15 cellular contexts compared by ENCODE assay signal in the genomic region with DNA sequence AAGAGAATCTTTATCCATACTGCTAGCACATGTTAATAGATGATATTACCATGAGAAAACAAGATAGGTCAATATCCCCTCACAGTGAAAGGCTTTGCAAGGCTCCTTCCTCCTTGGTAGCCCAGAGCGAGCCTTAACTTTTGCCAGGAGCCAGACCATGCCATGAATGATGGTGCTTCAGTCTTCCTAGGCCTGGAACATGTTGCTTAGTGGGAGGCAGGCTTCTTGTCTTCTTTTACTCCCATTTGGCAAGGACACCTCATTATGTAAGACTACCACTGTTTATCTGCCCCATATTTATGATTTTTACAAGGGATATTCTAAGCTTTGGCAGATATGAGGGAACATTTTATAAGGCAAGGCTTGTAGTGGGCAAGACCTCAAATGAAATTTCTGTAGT.
DNase-seq lines count a peak whose midpoint lies in the region; ATAC-seq and TF ChIP-seq lines count a peak whose summit lies in the region.
"Had no signal": no experiment of that assay in that cellular context is flagged by ENCODE, and none has a peak within 500 bp of the region (broad histone marks: within the 10 kb centered on the region; RNA-seq: fewer than 3 reads in every experiment).

No MANE protein-coding gene starts in this region.

- peak; percentile 11 for ATAC-seq in stimulated activated effector memory CD8-positive, alpha-beta T cell treated with anti-CD3 and anti-CD28 coated beads, Interleukin-12 subunit alpha, Interleukin-12 subunit beta, amount 100 ng/mL, for 72 hours
- no peak for ATAC-seq in left colon
- ATAC-seq: HCT116 had no signal

- H3K9me3 ChIP-seq in right atrium auricular region: no peaks in the 10 kb centered on the region

- H3K27ac Mint-ChIP-seq in stimulated activated effector memory CD8-positive, alpha-beta T cell treated with anti-CD3 and anti-CD28 coated beads, Interleukin-12 subunit alpha, Interleukin-12 subunit beta, amount 100 ng/mL, for 72 hours: no peak overlapping the region
- H3K27ac Mint-ChIP-seq: CD4-positive, alpha-beta memory T cell had no signal

- no peaks in the 10 kb centered on the region for H3K36me3 Mint-ChIP-seq in stimulated activated effector memory CD8-positive, alpha-beta T cell treated with anti-CD3 and anti-CD28 coated beads, Interleukin-12 subunit alpha, Interleukin-12 subunit beta, amount 100 ng/mL, for 72 hours
- H3K36me3 Mint-ChIP-seq: CD4-positive, alpha-beta memory T cell had no signal

- no peaks in the 10 kb centered on the region for H3K4me1 ChIP-seq in right atrium auricular region

- H3K27ac ChIP-seq in right atrium auricular region: no peak overlapping the region
- H3K27ac ChIP-seq: GM23248 had no signal

- H3K36me3 ChIP-seq in right atrium auricular region: no peaks in the 10 kb centered on the region

- no peak for TF ChIP-seq CTCF in right atrium auricular region (IDR thresholded peaks at IDR 0.05)

- intact Hi-C loops in left colon (cut with DNase I, micrococcal nuclease): no loop called here

- peak; percentile 87 for DNase-seq in amniotic epithelial cell (ENCODE audit: low read depth)
- DNase-seq in medulla oblongata (ENCODE audit: extremely low spot score): peak; percentile 28
- DNase-seq in stimulated activated effector memory CD8-positive, alpha-beta T cell treated with anti-CD3 and anti-CD28 coated beads, Interleukin-12 subunit alpha, Interleukin-12 subunit beta, amount 100 ng/mL, for 72 hours (ENCODE audit: low spot score in 2 of 2): no peak
- DNase-seq in right atrium auricular region (ENCODE audit: low spot score): no peak
- DNase-seq in NOMO-1 treated with DMSO at 0.1 percent for 48 hours (lab: John Stamatoyannopoulos, UW; ENCODE audit: unreplicated experiment): no peak
- no peak for DNase-seq in left colon
- DNase-seq: Calu3; CD4-positive, alpha-beta memory T cell; COR-L47; DMS53; DMS79 treated with DMSO at 0.1 percent for 48 hours; GF-D8; GM23248; H9 had no signal

- H3K4me3 Mint-ChIP-seq in stimulated activated effector memory CD8-positive, alpha-beta T cell treated with anti-CD3 and anti-CD28 coated beads, Interleukin-12 subunit alpha, Interleukin-12 subunit beta, amount 100 ng/mL, for 72 hours: no peak overlapping the region
- H3K4me3 Mint-ChIP-seq: CD4-positive, alpha-beta memory T cell; H9 had no signal

- H3K27me3 ChIP-seq in right atrium auricular region: no peaks in the 10 kb centered on the region

- H3K9me3 Mint-ChIP-seq in stimulated activated effector memory CD8-positive, alpha-beta T cell treated with anti-CD3 and anti-CD28 coated beads, Interleukin-12 subunit alpha, Interleukin-12 subunit beta, amount 100 ng/mL, for 72 hours: peaks cover 2% of the 10 kb centered on the region
- H3K9me3 Mint-ChIP-seq: CD4-positive, alpha-beta memory T cell; H9 had no signal

- no peak overlapping the region for H3K4me3 ChIP-seq in right atrium auricular region
- H3K4me3 ChIP-seq: GM23248 had no signal

- H3K4me1 Mint-ChIP-seq in stimulated activated effector memory CD8-positive, alpha-beta T cell treated with anti-CD3 and anti-CD28 coated beads, Interleukin-12 subunit alpha, Interleukin-12 subunit beta, amount 100 ng/mL, for 72 hours: no peaks in the 10 kb centered on the region
- H3K4me1 Mint-ChIP-seq: CD4-positive, alpha-beta memory T cell had no signal

Comparison
In these comparisons a context has a peak if more than half of its experiments do, and no peak if none do; other contexts are left out.
1. DNase-seq: peak in amniotic epithelial cell (single experiment) and medulla oblongata (single experiment); none in stimulated activated effector memory CD8-positive, alpha-beta T cell treated with anti-CD3 and anti-CD28 coated beads, Interleukin-12 subunit alpha, Interleukin-12 subunit beta, amount 100 ng/mL, for 72 hours (0 of 2), right atrium auricular region (single experiment), NOMO-1 treated with DMSO at 0.1 percent for 48 hours (single experiment) and left colon (0 of 2).